In the genomic region with DNA sequence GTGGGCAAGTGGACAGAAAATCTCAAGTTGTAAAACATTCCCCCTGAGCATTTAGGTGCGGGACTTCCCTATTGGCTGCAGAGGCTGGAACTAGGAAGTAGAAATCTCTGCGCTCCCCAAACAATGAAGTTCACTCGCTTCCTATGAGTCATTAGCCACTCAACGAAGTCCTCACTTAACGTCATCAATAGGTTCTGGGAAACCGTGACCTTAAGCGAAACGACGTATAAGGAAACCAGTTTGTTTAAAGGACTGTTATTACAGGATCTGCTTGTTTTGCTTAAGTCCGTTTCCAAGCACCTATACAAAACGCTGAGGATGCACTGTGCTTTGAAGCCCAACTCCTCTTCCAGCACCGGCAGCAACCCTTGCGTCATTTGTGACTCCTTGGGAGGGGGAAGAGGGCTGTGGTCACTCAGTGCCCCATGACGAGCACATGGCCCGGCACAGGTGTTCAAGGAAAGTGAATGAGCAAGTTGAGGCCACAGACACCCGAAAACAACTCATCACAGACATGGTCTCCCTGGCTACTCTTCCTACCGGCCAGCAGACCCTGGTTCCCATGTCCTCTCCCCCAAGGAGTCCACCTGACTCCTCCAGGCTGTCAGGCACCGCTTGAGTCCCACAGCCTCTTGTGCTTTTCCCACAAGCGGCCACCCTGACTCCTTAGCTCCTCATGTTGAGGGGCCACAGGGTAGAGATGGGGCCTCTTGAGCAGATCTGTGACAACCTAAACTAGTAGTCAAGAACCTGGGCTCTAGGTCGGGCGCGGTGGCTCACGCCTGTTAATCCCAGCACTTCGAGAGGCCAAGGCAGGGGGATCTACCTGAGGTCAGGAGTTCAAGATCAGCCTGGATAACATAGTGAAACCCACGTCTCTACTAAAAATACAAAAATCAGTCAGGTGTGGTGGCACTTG, we compare ENCODE assay signal across 8 cellular contexts. TPM values are rescaled to one million over a fixed set of nuclear protein-coding genes. Genes with fewer than 3 reads are reported as not detected.
DNase-seq lines count a peak whose midpoint lies in the region; ATAC-seq and TF ChIP-seq lines count a peak whose summit lies in the region.

No MANE protein-coding gene starts in this region.

- DNase-seq in CD4-positive, CD25-positive, alpha-beta regulatory T cell, result peak; percentile 60 to 85 (median 72)
- DNase-seq in HAP-1 (ENCODE audit: low spot score in 2 of 2), result peak; percentile 67 to 79
- DNase-seq in RPMI8226, result peak; percentile 54
- DNase-seq in activated effector memory CD4-positive, alpha-beta T cell treated with Interleukin-2 at 50 U/mL for 16 hours, result peak; percentile 53
- DNase-seq in islet precursor cell, result peak; percentile 84
- peak in 2 of 3 donors; percentile 53 to 67 for DNase-seq in stimulated activated CD4-positive, alpha-beta T cell treated with anti-CD3 and anti-CD28 coated beads, TNF-alpha, amount 100 ng/mL, for 48 hours (ENCODE audit: low read depth in 3 of 3)
- no peak for DNase-seq in HEK293T (ENCODE audit: extremely low spot score)

- ATAC-seq in CD4-positive, CD25-positive, alpha-beta regulatory T cell (ENCODE audit: low read depth in 2 of 2), result peak; percentile 76 to 80
- ATAC-seq in GM21381 (IDR thresholded peaks at IDR 0.05; ENCODE audit: unreplicated experiment), result no peak

- peak overlapping the region; percentile 47 to 89 (median 84) for H3K27ac Mint-ChIP-seq in CD4-positive, CD25-positive, alpha-beta regulatory T cell

- H3K9me3 ChIP-seq in CD4-positive, CD25-positive, alpha-beta regulatory T cell (ENCODE audit: control insufficient read depth in 2 of 2, low read length in 2 of 2), result no peaks in the 10 kb centered on the region
- 0 out of 2 replicates have a peak, but pooled peaks cover 4% of the 10 kb centered on the region for H3K9me3 ChIP-seq in HAP-1

- H3K4me3 ChIP-seq in CD4-positive, CD25-positive, alpha-beta regulatory T cell (ENCODE audit: low read depth, low read length), result no peak overlapping the region
- no peak overlapping the region for H3K4me3 ChIP-seq in HAP-1

- POLR2A ChIA-PET in HEK293T (lab: Yijun Ruan, JAX), result no interaction called here

- no peaks in the 10 kb centered on the region for H3K9me3 Mint-ChIP-seq in CD4-positive, CD25-positive, alpha-beta regulatory T cell

- peaks cover 22% of the 10 kb centered on the region for H3K36me3 Mint-ChIP-seq in CD4-positive, CD25-positive, alpha-beta regulatory T cell

- no peaks in the 10 kb centered on the region for H3K27me3 ChIP-seq in CD4-positive, CD25-positive, alpha-beta regulatory T cell (ENCODE audit: control insufficient read depth, insufficient read depth, low read length)
- no peaks in the 10 kb centered on the region for H3K27me3 ChIP-seq in HAP-1 (ENCODE audit: low read depth)

- peaks cover 2% of the 10 kb centered on the region for H3K27me3 Mint-ChIP-seq in CD4-positive, CD25-positive, alpha-beta regulatory T cell

- H3K4me1 Mint-ChIP-seq in CD4-positive, CD25-positive, alpha-beta regulatory T cell, result peaks cover 0 to 53% (median 33%) of the 10 kb centered on the region in 4 donors

- CTCF ChIA-PET in HEK293T (lab: Yijun Ruan, JAX), result interaction anchor here (1.2 kb wide), 1 partner anchor 33 kb away, joined by 3 read pairs; no protein-coding TSS in a partner anchor

- H3K27ac ChIP-seq in CD4-positive, CD25-positive, alpha-beta regulatory T cell (ENCODE audit: insufficient read depth, low read length, poor library complexity, severe bottlenecking), result peak overlapping the region; percentile 82

- H3K4me3 Mint-ChIP-seq in CD4-positive, CD25-positive, alpha-beta regulatory T cell, result peak overlapping the region in 3 of 4 donors; percentile 21 to 90 (median 86)

- in situ Hi-C loops in HAP-1 (cut with MboI; ENCODE audit: low sequenced_read_pairs), result no loop called here

- peaks cover 23% of the 10 kb centered on the region for H3K36me3 ChIP-seq in CD4-positive, CD25-positive, alpha-beta regulatory T cell (ENCODE audit: control insufficient read depth, insufficient read depth, low read length)
- H3K36me3 ChIP-seq in HAP-1 (replicated peaks), result peaks cover 40% of the 10 kb centered on the region

- peaks cover 28% of the 10 kb centered on the region for H3K4me1 ChIP-seq in CD4-positive, CD25-positive, alpha-beta regulatory T cell (ENCODE audit: control insufficient read depth, insufficient read depth, low read length, poor library complexity, severe bottlenecking)
- H3K4me1 ChIP-seq in HAP-1, result peaks cover 12% of the 10 kb centered on the region

TF ChIP-seq in HEK293T, 16 proteins besides CTCF, POLR2A, EP300 and RAD21:
- no peak for TF ChIP-seq L3MBTL2 (conservative IDR thresholded peaks at IDR 0.05)
- TF ChIP-seq LEF1 (IDR thresholded peaks at IDR 0.05; ENCODE audit: borderline replicate concordance), result no peak
- TF ChIP-seq ELF4 (IDR thresholded peaks at IDR 0.05), result no peak
- TF ChIP-seq NFRKB (IDR thresholded peaks at IDR 0.05), result no peak
- no peak for TF ChIP-seq FOXA1 (IDR thresholded peaks at IDR 0.05)
- no peak for TF ChIP-seq FOXK2 (IDR thresholded peaks at IDR 0.05)
- TF ChIP-seq, protein P1, sequence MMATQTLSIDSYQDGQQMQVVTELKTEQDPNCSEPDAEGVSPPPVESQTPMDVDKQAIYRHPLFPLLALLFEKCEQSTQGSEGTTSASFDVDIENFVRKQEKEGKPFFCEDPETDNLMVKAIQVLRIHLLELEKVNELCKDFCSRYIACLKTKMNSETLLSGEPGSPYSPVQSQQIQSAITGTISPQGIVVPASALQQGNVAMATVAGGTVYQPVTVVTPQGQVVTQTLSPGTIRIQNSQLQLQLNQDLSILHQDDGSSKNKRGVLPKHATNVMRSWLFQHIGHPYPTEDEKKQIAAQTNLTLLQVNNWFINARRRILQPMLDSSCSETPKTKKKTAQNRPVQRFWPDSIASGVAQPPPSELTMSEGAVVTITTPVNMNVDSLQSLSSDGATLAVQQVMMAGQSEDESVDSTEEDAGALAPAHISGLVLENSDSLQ (IDR thresholded peaks at IDR 0.05), result no peak
- TF ChIP-seq ZNF384 (IDR thresholded peaks at IDR 0.05), result no peak

RNA-seq across cellular contexts. Expression of a gene that starts 4.8 kb away (rescaled TPM):
- 2,708 TPM for total RNA-seq in CD4-positive, CD25-positive, alpha-beta regulatory T cell
- polyA plus RNA-seq in CD4-positive, CD25-positive, alpha-beta regulatory T cell, result 1,000 to 10,000 TPM; 1,440 to 2,367 (median 1,925) TPM

RNA-seq across cellular contexts. Expression of a gene that starts 14.4 kb away (rescaled TPM):
- 322 TPM for total RNA-seq in CD4-positive, CD25-positive, alpha-beta regulatory T cell
- 10 to 100 TPM; 75.1 to 83.9 (median 82.8) TPM for polyA plus RNA-seq in CD4-positive, CD25-positive, alpha-beta regulatory T cell

RNA-seq across cellular contexts. Expression of a gene that starts 18.5 kb away (rescaled TPM):
- total RNA-seq in CD4-positive, CD25-positive, alpha-beta regulatory T cell, result 209 TPM
- polyA plus RNA-seq in CD4-positive, CD25-positive, alpha-beta regulatory T cell, result 1 to 10 TPM; 1.3 to 3.9 (median 3.1) TPM

RNA-seq across cellular contexts. Expression of a gene that starts 24.3 kb away (rescaled TPM):
- total RNA-seq in CD4-positive, CD25-positive, alpha-beta regulatory T cell, result 1,400 TPM
- polyA plus RNA-seq in CD4-positive, CD25-positive, alpha-beta regulatory T cell, result 100 to 1,000 TPM in 3 of 4 donors, 10 to 100 TPM in 1; 89.8 to 134 (median 109) TPM

RNA-seq across cellular contexts. Expression of a gene that starts 39.8 kb away (rescaled TPM):
- 65.6 TPM for total RNA-seq in CD4-positive, CD25-positive, alpha-beta regulatory T cell
- polyA plus RNA-seq in CD4-positive, CD25-positive, alpha-beta regulatory T cell, result 10 to 100 TPM; 53.6 to 61.4 (median 57.9) TPM
